In the genomic region with DNA sequence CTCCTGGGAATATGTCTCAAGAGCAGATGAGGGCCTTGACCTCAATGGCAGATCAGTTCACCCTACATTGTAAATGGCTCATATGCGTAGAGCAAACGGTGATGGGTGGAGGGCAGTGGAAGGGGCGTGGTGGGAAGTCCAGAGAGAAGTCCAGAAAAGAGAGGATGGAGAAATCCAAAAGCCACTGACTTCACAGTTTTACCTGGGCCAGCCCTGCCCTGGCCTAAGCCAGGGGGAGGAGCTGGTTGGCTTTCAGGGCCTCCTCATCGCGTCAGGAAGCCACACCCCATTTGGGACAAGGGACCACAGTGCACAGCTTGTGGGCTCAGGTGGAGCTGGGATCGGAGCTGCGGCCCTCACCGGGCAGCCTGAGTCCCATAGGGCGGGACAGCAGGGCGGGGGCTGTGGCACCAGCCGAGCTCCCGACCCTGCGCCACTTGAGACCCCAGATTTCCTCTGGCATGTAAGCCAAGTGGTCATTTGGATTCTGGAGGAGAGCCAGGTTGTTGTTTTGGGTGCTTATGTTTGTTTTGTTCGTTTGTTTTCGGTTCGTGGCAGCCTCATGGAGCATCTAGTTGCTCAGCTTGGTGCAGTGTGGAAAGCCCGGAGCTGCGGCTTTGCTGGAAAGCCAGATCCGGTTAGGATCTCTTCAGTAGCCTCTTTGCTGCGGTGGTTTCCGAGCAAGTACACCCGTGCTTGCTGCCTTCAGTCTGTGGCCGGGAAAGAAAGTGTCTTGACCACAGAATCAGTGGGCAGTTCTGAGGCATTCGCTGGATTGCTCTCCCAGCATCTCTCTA, we compare ENCODE assay signal across 15 cellular contexts. TPM values are rescaled to one million over a fixed set of nuclear protein-coding genes. Genes with fewer than 3 reads are reported as not detected.
A peak's percentile ranks its signal among the peaks of the same experiment; 100 is the strongest.
DNase-seq lines count a peak whose midpoint lies in the region; ATAC-seq, FAIRE-seq and TF ChIP-seq lines count a peak whose summit lies in the region.
"Had no signal": no experiment of that assay in that cellular context is flagged by ENCODE, and none has a peak within 500 bp of the region (broad histone marks: within the 10 kb centered on the region; RNA-seq: fewer than 3 reads in every experiment).

No MANE protein-coding gene starts in this region.

- intact Hi-C loops in A673 (cut with micrococcal nuclease; ENCODE audit: unreplicated experiment) = no loop called here

- CTCF ChIA-PET in A673 (lab: Charles Lee) = no interaction called here

- TF ChIP-seq CTCF in fibroblast of pulmonary artery (IDR thresholded peaks at IDR 0.05; ENCODE audit: low read length, missing control alignments) (no peak), A673 (conservative IDR thresholded peaks at IDR 0.05; ENCODE audit: low read depth, low read length) (no peak)

- FAIRE-seq in G401.6 (lab: Jason Lieb, UNC) = peak; percentile 44
- FAIRE-seq: colon had no signal

- no peaks in the 10 kb centered on the region for H3K4me1 ChIP-seq in A673 (ENCODE audit: insufficient read depth, low read length, poor library complexity, severe bottlenecking)
- H3K4me1 ChIP-seq: left ventricle myocardium inferior had no signal

- H3K36me3 ChIP-seq in A673 (ENCODE audit: insufficient read depth, low read length, poor library complexity, severe bottlenecking) = no peaks in the 10 kb centered on the region
- H3K36me3 ChIP-seq: left ventricle myocardium inferior had no signal

- no peak overlapping the region for H3K4me3 ChIP-seq in fibroblast of pulmonary artery (replicated peaks; ENCODE audit: low read depth, low read length)
- H3K4me3 ChIP-seq in A673 (ENCODE audit: low read depth, low read length, poor library complexity, severe bottlenecking) = no peak overlapping the region
- H3K4me3 ChIP-seq: left ventricle myocardium inferior had no signal

- BruUV-seq in A673 (replicated peaks; lab: Mats Ljungman, UMichigan) = no TSS peak

- H3K27me3 ChIP-seq in A673 (replicated peaks; ENCODE audit: insufficient read depth, low read depth, low read length, poor library complexity) = no peaks in the 10 kb centered on the region

- DNase-seq in RPMI7951 (ENCODE audit: low read depth) (peak; percentile 53), fibroblast of pulmonary artery (ENCODE audit: low read depth) (peak; percentile 30), renal cortical epithelial cell (ENCODE audit: low read depth) (peak; percentile 9), D341Med (ENCODE audit: low spot score) (no peak), A673 (ENCODE audit: low spot score) (no peak), EL (no peak)
- DNase-seq: activated naive CD4-positive, alpha-beta T cell treated with Interleukin-2 at 50 U/mL for 16 hours; glutamatergic neuron; left ventricle myocardium inferior; NCI-H2081 treated with DMSO at 0.1 percent for 48 hours; stimulated activated naive CD4-positive, alpha-beta T cell treated with Interleukin-2 at 50 U/mL for 16 hours had no signal

- ATAC-seq in GM19023 (IDR thresholded peaks at IDR 0.05; ENCODE audit: unreplicated experiment) = no peak

- POLR2A ChIA-PET in A673 (lab: Charles Lee; ENCODE audit: low non-redundant PET) = no interaction called here

- H3K9me3 ChIP-seq in A673 (ENCODE audit: low read depth, low read length, poor library complexity, severe bottlenecking) = no peaks in the 10 kb centered on the region

- no peak overlapping the region for H3K27ac ChIP-seq in A673 (ENCODE audit: low read depth, low read length, poor library complexity, severe bottlenecking)
- H3K27ac ChIP-seq: C4-2B, left ventricle myocardium inferior had no signal

RNA-seq across cellular contexts. Expression of a gene that starts 42.2 kb away (rescaled TPM):
- 11.9 and 15.5 TPM in 2 replicates for total RNA-seq in RPMI7951 (2014; rRNA removed; shearing (Covaris generic))
- 10.4 and 16.9 TPM in 2 replicates for total RNA-seq in renal cortical epithelial cell
- 54.1 and 56.5 TPM in 2 replicates for total RNA-seq in A673 (2021)

RNA-seq across cellular contexts. Expression of a gene that starts 42.2 kb away (rescaled TPM):
- not detected in 2 replicates for total RNA-seq in RPMI7951 (2014; rRNA removed; shearing (Covaris generic))
- total RNA-seq in renal cortical epithelial cell (0.17 TPM in 1 of 2 replicates, not detected in the other), A673 (2021) (0.19 and 0.31 TPM in 2 replicates)
- total RNA-seq: left ventricle myocardium inferior had no signal

Comparison
In these comparisons a context has a peak if more than half of its experiments do, and no peak if none do; other contexts are left out.
1. DNase-seq: peak in RPMI7951 (single experiment), fibroblast of pulmonary artery (single experiment) and renal cortical epithelial cell (single experiment); none in D341Med (single experiment), A673 (single experiment) and EL (single experiment).